1 cellular context compared by ENCODE assay signal in genomic region chr2:112317303-112318158, GRCh38.
TF ChIP-seq lines count a peak whose summit lies in the region.

No MANE protein-coding gene starts in this region.

TF ChIP-seq in HepG2, 621 proteins besides CTCF, POLR2A, EP300 and RAD21 (continued from another document and continues in another):
- TF ChIP-seq, protein P1, sequence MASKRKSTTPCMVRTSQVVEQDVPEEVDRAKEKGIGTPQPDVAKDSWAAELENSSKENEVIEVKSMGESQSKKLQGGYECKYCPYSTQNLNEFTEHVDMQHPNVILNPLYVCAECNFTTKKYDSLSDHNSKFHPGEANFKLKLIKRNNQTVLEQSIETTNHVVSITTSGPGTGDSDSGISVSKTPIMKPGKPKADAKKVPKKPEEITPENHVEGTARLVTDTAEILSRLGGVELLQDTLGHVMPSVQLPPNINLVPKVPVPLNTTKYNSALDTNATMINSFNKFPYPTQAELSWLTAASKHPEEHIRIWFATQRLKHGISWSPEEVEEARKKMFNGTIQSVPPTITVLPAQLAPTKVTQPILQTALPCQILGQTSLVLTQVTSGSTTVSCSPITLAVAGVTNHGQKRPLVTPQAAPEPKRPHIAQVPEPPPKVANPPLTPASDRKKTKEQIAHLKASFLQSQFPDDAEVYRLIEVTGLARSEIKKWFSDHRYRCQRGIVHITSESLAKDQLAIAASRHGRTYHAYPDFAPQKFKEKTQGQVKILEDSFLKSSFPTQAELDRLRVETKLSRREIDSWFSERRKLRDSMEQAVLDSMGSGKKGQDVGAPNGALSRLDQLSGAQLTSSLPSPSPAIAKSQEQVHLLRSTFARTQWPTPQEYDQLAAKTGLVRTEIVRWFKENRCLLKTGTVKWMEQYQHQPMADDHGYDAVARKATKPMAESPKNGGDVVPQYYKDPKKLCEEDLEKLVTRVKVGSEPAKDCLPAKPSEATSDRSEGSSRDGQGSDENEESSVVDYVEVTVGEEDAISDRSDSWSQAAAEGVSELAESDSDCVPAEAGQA (IDR thresholded peaks at IDR 0.05; ENCODE audit: low read depth), result no peak
- TF ChIP-seq, protein P1 (CRISPR knock-in tag; IDR thresholded peaks at IDR 0.05; ENCODE audit: borderline replicate concordance), result no peak
- TF ChIP-seq MTF1 (CRISPR knock-in tag; IDR thresholded peaks at IDR 0.05) (no peak), SOX5 (CRISPR knock-in tag; IDR thresholded peaks at IDR 0.05; ENCODE audit: borderline replicate concordance) (peak; percentile 36; the same call in 1 of the 2 replicates), ZNF225 (CRISPR knock-in tag; IDR thresholded peaks at IDR 0.05) (no peak), CHD2 (IDR thresholded peaks at IDR 0.05; ENCODE audit: low read depth, low read length) (no peak), ZKSCAN1 (IDR thresholded peaks at IDR 0.05; ENCODE audit: low read length) (no peak), ZNF33B (CRISPR knock-in tag; IDR thresholded peaks at IDR 0.05) (no peak), YEATS4 (CRISPR knock-in tag; IDR thresholded peaks at IDR 0.05; ENCODE audit: borderline replicate concordance) (peak; percentile 37; the same call in 1 of the 2 replicates), TEAD2 (CRISPR knock-in tag; IDR thresholded peaks at IDR 0.05) (no peak), DMAP1 (CRISPR knock-in tag; IDR thresholded peaks at IDR 0.05) (0 out of 2 replicates have a peak, but pooled peaks have one; percentile 23), ZNF574 (CRISPR knock-in tag; IDR thresholded peaks at IDR 0.05) (no peak), ATRX (CRISPR knock-in tag; IDR thresholded peaks at IDR 0.05; ENCODE audit: borderline replicate concordance) (no peak), SIX4 (CRISPR knock-in tag; IDR thresholded peaks at IDR 0.05) (0 out of 2 replicates have a peak, but pooled peaks have one; percentile 28), ZSCAN22 (CRISPR knock-in tag; IDR thresholded peaks at IDR 0.05) (no peak), BCL6 (CRISPR knock-in tag; IDR thresholded peaks at IDR 0.05) (peak; percentile 75), SOX13 (IDR thresholded peaks at IDR 0.05) (no peak), SOX13 (CRISPR knock-in tag; conservative IDR thresholded peaks at IDR 0.05 in 1 of 2, IDR thresholded peaks at IDR 0.05 in 1 of 2) (peak in 1 of 2 experiments; percentile 70; a peak in 1 of 4 replicates), UBTF (CRISPR knock-in tag; IDR thresholded peaks at IDR 0.05) (no peak), GATA4 (IDR thresholded peaks at IDR 0.05; ENCODE audit: borderline replicate concordance, low read depth) (no peak), CBX2 (IDR thresholded peaks at IDR 0.05; ENCODE audit: low read depth, low read length) (no peak), CBX2 (CRISPR knock-in tag; IDR thresholded peaks at IDR 0.05; ENCODE audit: low read depth) (no peak), RFX5 (IDR thresholded peaks at IDR 0.05; ENCODE audit: low read depth, low read length) (no peak), ZFP90 (CRISPR knock-in tag; IDR thresholded peaks at IDR 0.05; ENCODE audit: borderline replicate concordance) (no peak), ZNF331 (CRISPR knock-in tag; IDR thresholded peaks at IDR 0.05) (no peak), NR2F6 (IDR thresholded peaks at IDR 0.05) (peak; percentile 76), NR2F6 (CRISPR knock-in tag; IDR thresholded peaks at IDR 0.05) (peak; percentile 60; the same call in 1 of the 2 replicates), HOXA3 (CRISPR knock-in tag; IDR thresholded peaks at IDR 0.05) (no peak), ZNF768 (CRISPR knock-in tag; IDR thresholded peaks at IDR 0.05) (no peak), NR2F2 (IDR thresholded peaks at IDR 0.05; ENCODE audit: borderline replicate concordance, low read depth) (peak; percentile 22; the same call in 1 of the 2 replicates), LCORL (IDR thresholded peaks at IDR 0.05) (no peak), LCORL (CRISPR knock-in tag; IDR thresholded peaks at IDR 0.05) (no peak), ZNF749 (CRISPR knock-in tag; IDR thresholded peaks at IDR 0.05; ENCODE audit: borderline replicate concordance) (no peak), BRD4 (CRISPR knock-in tag; IDR thresholded peaks at IDR 0.05) (no peak), ZNF432 (CRISPR knock-in tag; IDR thresholded peaks at IDR 0.05; ENCODE audit: borderline replicate concordance) (no peak), ZNF772 (CRISPR knock-in tag; IDR thresholded peaks at IDR 0.05) (no peak), KDM1A (CRISPR knock-in tag; IDR thresholded peaks at IDR 0.05) (no peak), ZNF557 (CRISPR knock-in tag; IDR thresholded peaks at IDR 0.05) (no peak), MATR3 (CRISPR knock-in tag; IDR thresholded peaks at IDR 0.05) (no peak), FOXP1 (IDR thresholded peaks at IDR 0.05) (no peak), FOXP1 (CRISPR knock-in tag; IDR thresholded peaks at IDR 0.05) (0 out of 2 replicates have a peak, but pooled peaks have one; percentile 50), ARID2 (CRISPR knock-in tag; IDR thresholded peaks at IDR 0.05; ENCODE audit: borderline replicate concordance) (no peak), NKX3-1 (CRISPR knock-in tag; IDR thresholded peaks at IDR 0.05) (0 out of 2 replicates have a peak, but pooled peaks have one; percentile 57), DDIT3 (CRISPR knock-in tag; IDR thresholded peaks at IDR 0.05) (peak; percentile 27; the same call in 1 of the 2 replicates), BHLHE40 (IDR thresholded peaks at IDR 0.05; ENCODE audit: low read length) (no peak), ZNF282 (IDR thresholded peaks at IDR 0.05; ENCODE audit: partially characterized antibody) (no peak), HIVEP1 (CRISPR knock-in tag; IDR thresholded peaks at IDR 0.05) (no peak), IRF2 (CRISPR knock-in tag; IDR thresholded peaks at IDR 0.05) (no peak)
- TF ChIP-seq, protein P2, sequence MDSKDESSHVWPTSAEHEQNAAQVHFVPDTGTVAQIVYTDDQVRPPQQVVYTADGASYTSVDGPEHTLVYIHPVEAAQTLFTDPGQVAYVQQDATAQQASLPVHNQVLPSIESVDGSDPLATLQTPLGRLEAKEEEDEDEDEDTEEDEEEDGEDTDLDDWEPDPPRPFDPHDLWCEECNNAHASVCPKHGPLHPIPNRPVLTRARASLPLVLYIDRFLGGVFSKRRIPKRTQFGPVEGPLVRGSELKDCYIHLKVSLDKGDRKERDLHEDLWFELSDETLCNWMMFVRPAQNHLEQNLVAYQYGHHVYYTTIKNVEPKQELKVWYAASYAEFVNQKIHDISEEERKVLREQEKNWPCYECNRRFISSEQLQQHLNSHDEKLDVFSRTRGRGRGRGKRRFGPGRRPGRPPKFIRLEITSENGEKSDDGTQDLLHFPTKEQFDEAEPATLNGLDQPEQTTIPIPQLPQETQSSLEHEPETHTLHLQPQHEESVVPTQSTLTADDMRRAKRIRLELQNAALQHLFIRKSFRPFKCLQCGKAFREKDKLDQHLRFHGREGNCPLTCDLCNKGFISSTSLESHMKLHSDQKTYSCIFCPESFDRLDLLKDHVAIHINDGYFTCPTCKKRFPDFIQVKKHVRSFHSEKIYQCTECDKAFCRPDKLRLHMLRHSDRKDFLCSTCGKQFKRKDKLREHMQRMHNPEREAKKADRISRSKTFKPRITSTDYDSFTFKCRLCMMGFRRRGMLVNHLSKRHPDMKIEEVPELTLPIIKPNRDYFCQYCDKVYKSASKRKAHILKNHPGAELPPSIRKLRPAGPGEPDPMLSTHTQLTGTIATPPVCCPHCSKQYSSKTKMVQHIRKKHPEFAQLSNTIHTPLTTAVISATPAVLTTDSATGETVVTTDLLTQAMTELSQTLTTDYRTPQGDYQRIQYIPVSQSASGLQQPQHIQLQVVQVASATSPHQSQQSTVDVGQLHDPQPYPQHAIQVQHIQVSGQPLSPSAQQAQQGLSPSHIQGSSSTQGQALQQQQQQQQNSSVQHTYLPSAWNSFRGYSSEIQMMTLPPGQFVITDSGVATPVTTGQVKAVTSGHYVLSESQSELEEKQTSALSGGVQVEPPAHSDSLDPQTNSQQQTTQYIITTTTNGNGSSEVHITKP (CRISPR knock-in tag; IDR thresholded peaks at IDR 0.05; ENCODE audit: low read depth), result no peak
- TF ChIP-seq, protein P3, sequence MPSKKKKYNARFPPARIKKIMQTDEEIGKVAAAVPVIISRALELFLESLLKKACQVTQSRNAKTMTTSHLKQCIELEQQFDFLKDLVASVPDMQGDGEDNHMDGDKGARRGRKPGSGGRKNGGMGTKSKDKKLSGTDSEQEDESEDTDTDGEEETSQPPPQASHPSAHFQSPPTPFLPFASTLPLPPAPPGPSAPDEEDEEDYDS (CRISPR knock-in tag; IDR thresholded peaks at IDR 0.05), result peak; percentile 11; the same call in 1 of the 2 replicates
- TF ChIP-seq, protein P4, sequence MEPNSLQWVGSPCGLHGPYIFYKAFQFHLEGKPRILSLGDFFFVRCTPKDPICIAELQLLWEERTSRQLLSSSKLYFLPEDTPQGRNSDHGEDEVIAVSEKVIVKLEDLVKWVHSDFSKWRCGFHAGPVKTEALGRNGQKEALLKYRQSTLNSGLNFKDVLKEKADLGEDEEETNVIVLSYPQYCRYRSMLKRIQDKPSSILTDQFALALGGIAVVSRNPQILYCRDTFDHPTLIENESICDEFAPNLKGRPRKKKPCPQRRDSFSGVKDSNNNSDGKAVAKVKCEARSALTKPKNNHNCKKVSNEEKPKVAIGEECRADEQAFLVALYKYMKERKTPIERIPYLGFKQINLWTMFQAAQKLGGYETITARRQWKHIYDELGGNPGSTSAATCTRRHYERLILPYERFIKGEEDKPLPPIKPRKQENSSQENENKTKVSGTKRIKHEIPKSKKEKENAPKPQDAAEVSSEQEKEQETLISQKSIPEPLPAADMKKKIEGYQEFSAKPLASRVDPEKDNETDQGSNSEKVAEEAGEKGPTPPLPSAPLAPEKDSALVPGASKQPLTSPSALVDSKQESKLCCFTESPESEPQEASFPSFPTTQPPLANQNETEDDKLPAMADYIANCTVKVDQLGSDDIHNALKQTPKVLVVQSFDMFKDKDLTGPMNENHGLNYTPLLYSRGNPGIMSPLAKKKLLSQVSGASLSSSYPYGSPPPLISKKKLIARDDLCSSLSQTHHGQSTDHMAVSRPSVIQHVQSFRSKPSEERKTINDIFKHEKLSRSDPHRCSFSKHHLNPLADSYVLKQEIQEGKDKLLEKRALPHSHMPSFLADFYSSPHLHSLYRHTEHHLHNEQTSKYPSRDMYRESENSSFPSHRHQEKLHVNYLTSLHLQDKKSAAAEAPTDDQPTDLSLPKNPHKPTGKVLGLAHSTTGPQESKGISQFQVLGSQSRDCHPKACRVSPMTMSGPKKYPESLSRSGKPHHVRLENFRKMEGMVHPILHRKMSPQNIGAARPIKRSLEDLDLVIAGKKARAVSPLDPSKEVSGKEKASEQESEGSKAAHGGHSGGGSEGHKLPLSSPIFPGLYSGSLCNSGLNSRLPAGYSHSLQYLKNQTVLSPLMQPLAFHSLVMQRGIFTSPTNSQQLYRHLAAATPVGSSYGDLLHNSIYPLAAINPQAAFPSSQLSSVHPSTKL (CRISPR knock-in tag; IDR thresholded peaks at IDR 0.05), result peak; percentile 78
- TF ChIP-seq, protein P5, sequence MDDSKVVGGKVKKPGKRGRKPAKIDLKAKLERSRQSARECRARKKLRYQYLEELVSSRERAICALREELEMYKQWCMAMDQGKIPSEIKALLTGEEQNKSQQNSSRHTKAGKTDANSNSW (CRISPR knock-in tag; IDR thresholded peaks at IDR 0.05; ENCODE audit: borderline replicate concordance), result no peak
